ENCODE assay signal across 1 cellular context in the genomic region with DNA sequence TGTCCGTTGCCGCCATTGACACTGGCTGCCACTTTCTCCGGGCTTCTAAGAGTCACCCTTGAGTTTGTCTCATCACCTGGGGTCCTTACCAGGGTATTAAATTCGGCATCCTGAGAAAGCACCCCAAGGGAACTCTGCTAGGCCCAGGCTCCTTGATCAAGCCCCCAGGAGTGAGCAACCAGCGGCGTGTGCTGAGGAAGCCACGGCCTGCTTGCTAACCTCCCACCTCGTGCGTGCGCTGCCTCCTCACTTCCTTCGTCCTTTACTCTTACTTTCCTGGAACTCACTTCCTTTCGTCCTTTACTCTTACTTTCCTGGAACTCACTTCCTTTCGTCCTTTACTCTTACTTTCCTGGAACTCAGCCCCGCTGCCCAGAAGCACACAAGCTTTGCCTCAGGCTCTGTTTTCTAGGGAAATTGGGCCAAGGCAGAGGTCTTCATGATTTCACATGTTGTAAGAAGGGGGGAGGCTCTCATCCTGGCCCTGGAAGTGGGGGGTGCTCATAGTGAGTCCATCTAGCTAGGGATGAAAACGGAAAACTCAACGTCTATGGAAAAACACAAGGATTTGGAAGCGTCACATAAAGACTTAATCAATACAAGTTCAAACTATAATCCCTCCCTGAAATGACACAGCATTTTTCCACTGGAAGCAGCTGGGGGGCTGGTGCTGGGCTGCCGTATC.
TF ChIP-seq lines count a peak whose summit lies in the region.

No MANE protein-coding gene starts in this region.

TF ChIP-seq in HepG2, 621 proteins besides CTCF, POLR2A, EP300 and RAD21:
- TF ChIP-seq ZNF557 (CRISPR knock-in tag; IDR thresholded peaks at IDR 0.05) (no peak), GPN1 (CRISPR knock-in tag; IDR thresholded peaks at IDR 0.05; ENCODE audit: borderline replicate concordance) (no peak), HMG20A (CRISPR knock-in tag; IDR thresholded peaks at IDR 0.05; ENCODE audit: borderline replicate concordance) (no peak), YY1 (IDR thresholded peaks at IDR 0.05; ENCODE audit: insufficient read depth, insufficient replicate concordance, low read depth, low read length) (no peak), KLF9 (CRISPR knock-in tag; IDR thresholded peaks at IDR 0.05; ENCODE audit: low read depth) (no peak), SP4 (CRISPR knock-in tag; IDR thresholded peaks at IDR 0.05) (0 out of 2 replicates have a peak, but pooled peaks have one; percentile 37), ZNF44 (CRISPR knock-in tag; IDR thresholded peaks at IDR 0.05) (peak; percentile 61; the same call in 1 of the 2 replicates), ZNF580 (CRISPR knock-in tag; IDR thresholded peaks at IDR 0.05; ENCODE audit: borderline replicate concordance, low read depth) (0 out of 2 replicates have a peak, but pooled peaks have one; percentile 10), ZNF274 (CRISPR knock-in tag; IDR thresholded peaks at IDR 0.05) (0 out of 2 replicates have a peak, but pooled peaks have one; percentile 55), REL (CRISPR knock-in tag; conservative IDR thresholded peaks at IDR 0.05) (no peak), SP2 (CRISPR knock-in tag; IDR thresholded peaks at IDR 0.05) (no peak), ZKSCAN5 (CRISPR knock-in tag; IDR thresholded peaks at IDR 0.05) (0 out of 2 replicates have a peak, but pooled peaks have one; percentile 42), ELF3 (CRISPR knock-in tag; IDR thresholded peaks at IDR 0.05) (no peak), U2AF2 (IDR thresholded peaks at IDR 0.05; ENCODE audit: low read depth, low read length) (no peak), NFE2L2 (IDR thresholded peaks at IDR 0.05; ENCODE audit: low read length) (peak; percentile 78), ZSCAN25 (CRISPR knock-in tag; IDR thresholded peaks at IDR 0.05) (0 out of 2 replicates have a peak, but pooled peaks have one; percentile 43), BCL3 (CRISPR knock-in tag; IDR thresholded peaks at IDR 0.05) (peak; percentile 38; the same call in 1 of the 2 replicates), ONECUT2 (CRISPR knock-in tag; IDR thresholded peaks at IDR 0.05) (peak; percentile 61; the same call in 1 of the 2 replicates), RNF219 (CRISPR knock-in tag; IDR thresholded peaks at IDR 0.05) (no peak), ZBED4 (CRISPR knock-in tag; IDR thresholded peaks at IDR 0.05; ENCODE audit: borderline replicate concordance) (no peak), ZBTB38 (CRISPR knock-in tag; IDR thresholded peaks at IDR 0.05) (peak; percentile 59), ZNF773 (CRISPR knock-in tag; IDR thresholded peaks at IDR 0.05; ENCODE audit: borderline replicate concordance) (no peak), ZNF530 (CRISPR knock-in tag; IDR thresholded peaks at IDR 0.05; ENCODE audit: low read depth) (no peak)
- TF ChIP-seq, protein P1, sequence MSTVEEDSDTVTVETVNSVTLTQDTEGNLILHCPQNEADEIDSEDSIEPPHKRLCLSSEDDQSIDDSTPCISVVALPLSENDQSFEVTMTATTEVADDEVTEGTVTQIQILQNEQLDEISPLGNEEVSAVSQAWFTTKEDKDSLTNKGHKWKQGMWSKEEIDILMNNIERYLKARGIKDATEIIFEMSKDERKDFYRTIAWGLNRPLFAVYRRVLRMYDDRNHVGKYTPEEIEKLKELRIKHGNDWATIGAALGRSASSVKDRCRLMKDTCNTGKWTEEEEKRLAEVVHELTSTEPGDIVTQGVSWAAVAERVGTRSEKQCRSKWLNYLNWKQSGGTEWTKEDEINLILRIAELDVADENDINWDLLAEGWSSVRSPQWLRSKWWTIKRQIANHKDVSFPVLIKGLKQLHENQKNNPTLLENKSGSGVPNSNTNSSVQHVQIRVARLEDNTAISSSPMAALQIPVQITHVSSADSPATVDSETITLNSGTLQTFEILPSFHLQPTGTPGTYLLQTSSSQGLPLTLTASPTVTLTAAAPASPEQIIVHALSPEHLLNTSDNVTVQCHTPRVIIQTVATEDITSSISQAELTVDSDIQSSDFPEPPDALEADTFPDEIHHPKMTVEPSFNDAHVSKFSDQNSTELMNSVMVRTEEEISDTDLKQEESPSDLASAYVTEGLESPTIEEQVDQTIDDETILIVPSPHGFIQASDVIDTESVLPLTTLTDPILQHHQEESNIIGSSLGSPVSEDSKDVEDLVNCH (CRISPR knock-in tag; IDR thresholded peaks at IDR 0.05) = 0 out of 2 replicates have a peak, but pooled peaks have one; percentile 37
- TF ChIP-seq, protein P2, sequence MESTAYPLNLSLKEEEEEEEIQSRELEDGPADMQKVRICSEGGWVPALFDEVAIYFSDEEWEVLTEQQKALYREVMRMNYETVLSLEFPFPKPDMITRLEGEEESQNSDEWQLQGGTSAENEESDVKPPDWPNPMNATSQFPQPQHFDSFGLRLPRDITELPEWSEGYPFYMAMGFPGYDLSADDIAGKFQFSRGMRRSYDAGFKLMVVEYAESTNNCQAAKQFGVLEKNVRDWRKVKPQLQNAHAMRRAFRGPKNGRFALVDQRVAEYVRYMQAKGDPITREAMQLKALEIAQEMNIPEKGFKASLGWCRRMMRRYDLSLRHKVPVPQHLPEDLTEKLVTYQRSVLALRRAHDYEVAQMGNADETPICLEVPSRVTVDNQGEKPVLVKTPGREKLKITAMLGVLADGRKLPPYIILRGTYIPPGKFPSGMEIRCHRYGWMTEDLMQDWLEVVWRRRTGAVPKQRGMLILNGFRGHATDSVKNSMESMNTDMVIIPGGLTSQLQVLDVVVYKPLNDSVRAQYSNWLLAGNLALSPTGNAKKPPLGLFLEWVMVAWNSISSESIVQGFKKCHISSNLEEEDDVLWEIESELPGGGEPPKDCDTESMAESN (CRISPR knock-in tag; conservative IDR thresholded peaks at IDR 0.05) = 0 out of 2 replicates have a peak, but pooled peaks have one; percentile 21
- TF ChIP-seq, protein P3, sequence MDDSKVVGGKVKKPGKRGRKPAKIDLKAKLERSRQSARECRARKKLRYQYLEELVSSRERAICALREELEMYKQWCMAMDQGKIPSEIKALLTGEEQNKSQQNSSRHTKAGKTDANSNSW (CRISPR knock-in tag; IDR thresholded peaks at IDR 0.05; ENCODE audit: borderline replicate concordance) = no peak
- TF ChIP-seq, protein P4, sequence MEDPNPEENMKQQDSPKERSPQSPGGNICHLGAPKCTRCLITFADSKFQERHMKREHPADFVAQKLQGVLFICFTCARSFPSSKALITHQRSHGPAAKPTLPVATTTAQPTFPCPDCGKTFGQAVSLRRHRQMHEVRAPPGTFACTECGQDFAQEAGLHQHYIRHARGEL (CRISPR knock-in tag; IDR thresholded peaks at IDR 0.05) = no peak
- TF ChIP-seq, protein P5, sequence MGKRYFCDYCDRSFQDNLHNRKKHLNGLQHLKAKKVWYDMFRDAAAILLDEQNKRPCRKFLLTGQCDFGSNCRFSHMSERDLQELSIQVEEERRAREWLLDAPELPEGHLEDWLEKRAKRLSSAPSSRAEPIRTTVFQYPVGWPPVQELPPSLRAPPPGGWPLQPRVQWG (CRISPR knock-in tag; IDR thresholded peaks at IDR 0.05; ENCODE audit: borderline replicate concordance, low read depth) = no peak
